In the genomic region with DNA sequence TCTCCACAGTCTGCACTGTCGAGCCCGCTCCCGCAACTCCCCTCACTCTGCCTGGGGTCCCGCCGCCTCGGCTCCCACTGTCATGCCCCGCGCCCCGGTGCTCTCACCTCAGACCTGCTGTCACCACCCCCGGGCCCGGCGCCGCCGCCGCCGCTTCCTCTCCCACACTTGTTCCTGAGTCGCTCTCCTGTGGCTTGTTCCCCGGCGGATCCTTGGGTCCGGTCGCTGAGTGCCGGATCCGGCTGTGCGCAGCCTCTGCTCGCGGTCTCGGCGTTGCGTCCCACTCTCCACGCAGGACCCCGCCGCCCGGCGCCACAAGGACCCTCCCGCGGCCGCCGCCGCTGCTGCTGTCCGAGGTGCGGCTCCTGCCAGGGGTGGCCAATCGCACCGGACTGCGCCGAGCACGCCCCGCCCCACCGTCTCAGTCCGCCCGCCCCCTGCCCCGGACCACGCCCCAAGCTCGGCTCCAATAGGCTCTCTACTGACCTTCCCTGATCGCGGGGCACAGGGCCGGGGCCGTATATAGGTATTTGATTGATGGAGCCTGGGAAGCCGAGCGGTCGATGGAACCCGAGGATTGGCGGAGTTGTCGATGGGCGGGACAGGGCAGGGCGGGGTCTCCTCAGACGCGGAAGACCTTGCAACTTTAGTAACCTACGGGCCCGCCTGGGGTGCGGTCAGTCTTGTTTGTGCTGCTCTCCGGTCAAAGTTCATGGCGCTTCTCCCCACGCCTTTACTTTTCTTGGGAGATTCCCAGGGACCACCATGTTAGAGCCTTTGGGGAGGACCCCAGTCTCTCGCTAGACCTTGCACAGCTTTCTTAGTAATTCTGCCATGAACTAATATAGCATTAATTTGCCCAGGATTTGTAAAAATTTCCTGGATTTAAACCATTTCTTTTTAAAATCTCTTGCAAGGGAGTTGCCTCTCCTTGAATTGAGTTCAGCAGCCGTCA, we compare ENCODE assay signal across 1 cellular context.
TF ChIP-seq lines count a peak whose summit lies in the region.

A gene (minus strand): TSS at position 367 of the 955 bp plus-strand sequence. CDS start 117,340 bp downstream, outside the sequence.

TF ChIP-seq in GM23338, 12 proteins besides CTCF, POLR2A, EP300 and RAD21 (continued from another document):
- TF ChIP-seq, protein P1, sequence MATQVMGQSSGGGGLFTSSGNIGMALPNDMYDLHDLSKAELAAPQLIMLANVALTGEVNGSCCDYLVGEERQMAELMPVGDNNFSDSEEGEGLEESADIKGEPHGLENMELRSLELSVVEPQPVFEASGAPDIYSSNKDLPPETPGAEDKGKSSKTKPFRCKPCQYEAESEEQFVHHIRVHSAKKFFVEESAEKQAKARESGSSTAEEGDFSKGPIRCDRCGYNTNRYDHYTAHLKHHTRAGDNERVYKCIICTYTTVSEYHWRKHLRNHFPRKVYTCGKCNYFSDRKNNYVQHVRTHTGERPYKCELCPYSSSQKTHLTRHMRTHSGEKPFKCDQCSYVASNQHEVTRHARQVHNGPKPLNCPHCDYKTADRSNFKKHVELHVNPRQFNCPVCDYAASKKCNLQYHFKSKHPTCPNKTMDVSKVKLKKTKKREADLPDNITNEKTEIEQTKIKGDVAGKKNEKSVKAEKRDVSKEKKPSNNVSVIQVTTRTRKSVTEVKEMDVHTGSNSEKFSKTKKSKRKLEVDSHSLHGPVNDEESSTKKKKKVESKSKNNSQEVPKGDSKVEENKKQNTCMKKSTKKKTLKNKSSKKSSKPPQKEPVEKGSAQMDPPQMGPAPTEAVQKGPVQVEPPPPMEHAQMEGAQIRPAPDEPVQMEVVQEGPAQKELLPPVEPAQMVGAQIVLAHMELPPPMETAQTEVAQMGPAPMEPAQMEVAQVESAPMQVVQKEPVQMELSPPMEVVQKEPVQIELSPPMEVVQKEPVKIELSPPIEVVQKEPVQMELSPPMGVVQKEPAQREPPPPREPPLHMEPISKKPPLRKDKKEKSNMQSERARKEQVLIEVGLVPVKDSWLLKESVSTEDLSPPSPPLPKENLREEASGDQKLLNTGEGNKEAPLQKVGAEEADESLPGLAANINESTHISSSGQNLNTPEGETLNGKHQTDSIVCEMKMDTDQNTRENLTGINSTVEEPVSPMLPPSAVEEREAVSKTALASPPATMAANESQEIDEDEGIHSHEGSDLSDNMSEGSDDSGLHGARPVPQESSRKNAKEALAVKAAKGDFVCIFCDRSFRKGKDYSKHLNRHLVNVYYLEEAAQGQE (IDR thresholded peaks at IDR 0.05; ENCODE audit: unreplicated experiment): peak; percentile 58
- no peak for TF ChIP-seq JUNB (IDR thresholded peaks at IDR 0.05; ENCODE audit: unreplicated experiment)
- TF ChIP-seq, protein P2, sequence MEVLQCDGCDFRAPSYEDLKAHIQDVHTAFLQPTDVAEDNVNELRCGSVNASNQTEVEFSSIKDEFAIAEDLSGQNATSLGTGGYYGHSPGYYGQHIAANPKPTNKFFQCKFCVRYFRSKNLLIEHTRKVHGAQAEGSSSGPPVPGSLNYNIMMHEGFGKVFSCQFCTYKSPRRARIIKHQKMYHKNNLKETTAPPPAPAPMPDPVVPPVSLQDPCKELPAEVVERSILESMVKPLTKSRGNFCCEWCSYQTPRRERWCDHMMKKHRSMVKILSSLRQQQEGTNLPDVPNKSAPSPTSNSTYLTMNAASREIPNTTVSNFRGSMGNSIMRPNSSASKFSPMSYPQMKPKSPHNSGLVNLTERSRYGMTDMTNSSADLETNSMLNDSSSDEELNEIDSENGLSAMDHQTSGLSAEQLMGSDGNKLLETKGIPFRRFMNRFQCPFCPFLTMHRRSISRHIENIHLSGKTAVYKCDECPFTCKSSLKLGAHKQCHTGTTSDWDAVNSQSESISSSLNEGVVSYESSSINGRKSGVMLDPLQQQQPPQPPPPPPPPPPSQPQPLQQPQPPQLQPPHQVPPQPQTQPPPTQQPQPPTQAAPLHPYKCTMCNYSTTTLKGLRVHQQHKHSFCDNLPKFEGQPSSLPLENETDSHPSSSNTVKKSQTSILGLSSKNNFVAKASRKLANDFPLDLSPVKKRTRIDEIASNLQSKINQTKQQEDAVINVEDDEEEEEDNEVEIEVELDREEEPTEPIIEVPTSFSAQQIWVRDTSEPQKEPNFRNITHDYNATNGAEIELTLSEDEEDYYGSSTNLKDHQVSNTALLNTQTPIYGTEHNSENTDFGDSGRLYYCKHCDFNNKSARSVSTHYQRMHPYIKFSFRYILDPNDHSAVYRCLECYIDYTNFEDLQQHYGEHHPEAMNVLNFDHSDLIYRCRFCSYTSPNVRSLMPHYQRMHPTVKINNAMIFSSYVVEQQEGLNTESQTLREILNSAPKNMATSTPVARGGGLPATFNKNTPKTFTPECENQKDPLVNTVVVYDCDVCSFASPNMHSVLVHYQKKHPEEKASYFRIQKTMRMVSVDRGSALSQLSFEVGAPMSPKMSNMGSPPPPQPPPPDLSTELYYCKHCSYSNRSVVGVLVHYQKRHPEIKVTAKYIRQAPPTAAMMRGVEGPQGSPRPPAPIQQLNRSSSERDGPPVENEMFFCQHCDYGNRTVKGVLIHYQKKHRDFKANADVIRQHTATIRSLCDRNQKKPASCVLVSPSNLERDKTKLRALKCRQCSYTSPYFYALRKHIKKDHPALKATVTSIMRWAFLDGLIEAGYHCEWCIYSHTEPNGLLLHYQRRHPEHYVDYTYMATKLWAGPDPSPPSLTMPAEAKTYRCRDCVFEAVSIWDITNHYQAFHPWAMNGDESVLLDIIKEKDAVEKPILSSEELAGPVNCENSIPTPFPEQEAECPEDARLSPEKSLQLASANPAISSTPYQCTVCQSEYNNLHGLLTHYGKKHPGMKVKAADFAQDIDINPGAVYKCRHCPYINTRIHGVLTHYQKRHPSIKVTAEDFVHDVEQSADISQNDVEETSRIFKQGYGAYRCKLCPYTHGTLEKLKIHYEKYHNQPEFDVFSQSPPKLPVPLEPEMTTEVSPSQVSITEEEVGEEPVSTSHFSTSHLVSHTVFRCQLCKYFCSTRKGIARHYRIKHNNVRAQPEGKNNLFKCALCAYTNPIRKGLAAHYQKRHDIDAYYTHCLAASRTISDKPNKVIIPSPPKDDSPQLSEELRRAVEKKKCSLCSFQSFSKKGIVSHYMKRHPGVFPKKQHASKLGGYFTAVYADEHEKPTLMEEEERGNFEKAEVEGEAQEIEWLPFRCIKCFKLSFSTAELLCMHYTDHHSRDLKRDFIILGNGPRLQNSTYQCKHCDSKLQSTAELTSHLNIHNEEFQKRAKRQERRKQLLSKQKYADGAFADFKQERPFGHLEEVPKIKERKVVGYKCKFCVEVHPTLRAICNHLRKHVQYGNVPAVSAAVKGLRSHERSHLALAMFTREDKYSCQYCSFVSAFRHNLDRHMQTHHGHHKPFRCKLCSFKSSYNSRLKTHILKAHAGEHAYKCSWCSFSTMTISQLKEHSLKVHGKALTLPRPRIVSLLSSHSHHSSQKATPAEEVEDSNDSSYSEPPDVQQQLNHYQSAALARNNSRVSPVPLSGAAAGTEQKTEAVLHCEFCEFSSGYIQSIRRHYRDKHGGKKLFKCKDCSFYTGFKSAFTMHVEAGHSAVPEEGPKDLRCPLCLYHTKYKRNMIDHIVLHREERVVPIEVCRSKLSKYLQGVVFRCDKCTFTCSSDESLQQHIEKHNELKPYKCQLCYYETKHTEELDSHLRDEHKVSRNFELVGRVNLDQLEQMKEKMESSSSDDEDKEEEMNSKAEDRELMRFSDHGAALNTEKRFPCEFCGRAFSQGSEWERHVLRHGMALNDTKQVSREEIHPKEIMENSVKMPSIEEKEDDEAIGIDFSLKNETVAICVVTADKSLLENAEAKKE (CRISPR knock-in tag; IDR thresholded peaks at IDR 0.05): no peak
- no peak for TF ChIP-seq ZNF331 (CRISPR knock-in tag; IDR thresholded peaks at IDR 0.05; ENCODE audit: low read depth)
- no peak for TF ChIP-seq ZNF114 (CRISPR knock-in tag; IDR thresholded peaks at IDR 0.05)
- no peak for TF ChIP-seq EZH2phosphoT487 (IDR thresholded peaks at IDR 0.05; ENCODE audit: unreplicated experiment)
- TF ChIP-seq, protein P3, sequence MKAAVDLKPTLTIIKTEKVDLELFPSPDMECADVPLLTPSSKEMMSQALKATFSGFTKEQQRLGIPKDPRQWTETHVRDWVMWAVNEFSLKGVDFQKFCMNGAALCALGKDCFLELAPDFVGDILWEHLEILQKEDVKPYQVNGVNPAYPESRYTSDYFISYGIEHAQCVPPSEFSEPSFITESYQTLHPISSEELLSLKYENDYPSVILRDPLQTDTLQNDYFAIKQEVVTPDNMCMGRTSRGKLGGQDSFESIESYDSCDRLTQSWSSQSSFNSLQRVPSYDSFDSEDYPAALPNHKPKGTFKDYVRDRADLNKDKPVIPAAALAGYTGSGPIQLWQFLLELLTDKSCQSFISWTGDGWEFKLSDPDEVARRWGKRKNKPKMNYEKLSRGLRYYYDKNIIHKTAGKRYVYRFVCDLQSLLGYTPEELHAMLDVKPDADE (IDR thresholded peaks at IDR 0.05): peak; percentile 68
- TF ChIP-seq NANOG (IDR thresholded peaks at IDR 0.05; ENCODE audit: borderline replicate concordance): no peak
